In genomic region chr16:30488764-30489595, GRCh38 we compare ENCODE assay signal across 1 cellular context.
TF ChIP-seq lines count a peak whose summit lies in the region.

No MANE protein-coding gene starts in this region.

TF ChIP-seq in HepG2, 621 proteins besides CTCF, POLR2A, EP300 and RAD21 (continued from another document and continues in another):
- TF ChIP-seq ZNF326 (CRISPR knock-in tag; IDR thresholded peaks at IDR 0.05; ENCODE audit: borderline replicate concordance): no peak
- no peak for TF ChIP-seq GMEB2 (CRISPR knock-in tag; IDR thresholded peaks at IDR 0.05; ENCODE audit: low read depth)
- peak in 1 of 2 experiments; percentile 70; a peak in 2 of 4 replicates for TF ChIP-seq ATF4 (CRISPR knock-in tag; IDR thresholded peaks at IDR 0.05)
- TF ChIP-seq FIP1L1 (IDR thresholded peaks at IDR 0.05; ENCODE audit: borderline replicate concordance, insufficient read depth, low read depth, low read length): no peak
- peak; percentile 70 for TF ChIP-seq THAP11 (CRISPR knock-in tag; IDR thresholded peaks at IDR 0.05)
- TF ChIP-seq UBTF (CRISPR knock-in tag; IDR thresholded peaks at IDR 0.05): peak; percentile 15; the same call in 1 of the 2 replicates
- TF ChIP-seq KLF16 (CRISPR knock-in tag; IDR thresholded peaks at IDR 0.05): peak in 1 of 2 experiments; percentile 42; a peak in 1 of 4 replicates
- no peak for TF ChIP-seq TCF12 (IDR thresholded peaks at IDR 0.05)
- TF ChIP-seq TCF12 (CRISPR knock-in tag; IDR thresholded peaks at IDR 0.05): no peak
- no peak for TF ChIP-seq ZNF891 (CRISPR knock-in tag; IDR thresholded peaks at IDR 0.05)
- TF ChIP-seq ZBTB10 (CRISPR knock-in tag; IDR thresholded peaks at IDR 0.05; ENCODE audit: borderline replicate concordance): no peak
- TF ChIP-seq HHEX (CRISPR knock-in tag; IDR thresholded peaks at IDR 0.05): no peak
- TF ChIP-seq GFI1 (CRISPR knock-in tag; IDR thresholded peaks at IDR 0.05; ENCODE audit: borderline replicate concordance): peak; percentile 99
- TF ChIP-seq KDM4B (CRISPR knock-in tag; IDR thresholded peaks at IDR 0.05): no peak
- no peak for TF ChIP-seq CENPT (CRISPR knock-in tag; IDR thresholded peaks at IDR 0.05; ENCODE audit: low read depth)
- TF ChIP-seq ZSCAN25 (CRISPR knock-in tag; IDR thresholded peaks at IDR 0.05): 0 out of 2 replicates have a peak, but pooled peaks have one; percentile 54
- TF ChIP-seq SALL2 (CRISPR knock-in tag; IDR thresholded peaks at IDR 0.05): no peak
- TF ChIP-seq MAFK (conservative IDR thresholded peaks at IDR 0.05 in 1 of 2, IDR thresholded peaks at IDR 0.05 in 1 of 2; ENCODE audit: low read length in 2 of 2): peak; percentile 57 to 61
- TF ChIP-seq ZNF136 (CRISPR knock-in tag; IDR thresholded peaks at IDR 0.05; ENCODE audit: low read depth): no peak
- TF ChIP-seq CENPX (CRISPR knock-in tag; IDR thresholded peaks at IDR 0.05): no peak
- no peak for TF ChIP-seq IKZF1 (IDR thresholded peaks at IDR 0.05)
- no peak for TF ChIP-seq ZNF570 (CRISPR knock-in tag; IDR thresholded peaks at IDR 0.05; ENCODE audit: borderline replicate concordance)
- TF ChIP-seq ARNTL (CRISPR knock-in tag; IDR thresholded peaks at IDR 0.05): no peak
- no peak for TF ChIP-seq NKX3-1 (CRISPR knock-in tag; IDR thresholded peaks at IDR 0.05)
- 0 out of 2 replicates have a peak, but pooled peaks have one; percentile 56 for TF ChIP-seq ZNF547 (CRISPR knock-in tag; IDR thresholded peaks at IDR 0.05)
- TF ChIP-seq GTF2F1 (IDR thresholded peaks at IDR 0.05; ENCODE audit: low read length): no peak
- TF ChIP-seq AGO1 (IDR thresholded peaks at IDR 0.05; ENCODE audit: low read depth, low read length, poor library complexity, severe bottlenecking): no peak
- TF ChIP-seq DMAP1 (CRISPR knock-in tag; IDR thresholded peaks at IDR 0.05): 0 out of 2 replicates have a peak, but pooled peaks have one; percentile 34
- peak; percentile 22 for TF ChIP-seq ASH2L (IDR thresholded peaks at IDR 0.05; ENCODE audit: insufficient read length, low read depth, low read length)
- no peak for TF ChIP-seq MLXIP (CRISPR knock-in tag; IDR thresholded peaks at IDR 0.05; ENCODE audit: borderline replicate concordance)
- TF ChIP-seq ARID5B (CRISPR knock-in tag; IDR thresholded peaks at IDR 0.05): peak; percentile 80
- no peak for TF ChIP-seq AFF4 (CRISPR knock-in tag; IDR thresholded peaks at IDR 0.05)
- no peak for TF ChIP-seq PHB2 (IDR thresholded peaks at IDR 0.05; ENCODE audit: partially characterized antibody)
- no peak for TF ChIP-seq SOX6 (IDR thresholded peaks at IDR 0.05)
- TF ChIP-seq SOX6 (CRISPR knock-in tag; IDR thresholded peaks at IDR 0.05): peak; percentile 82
- no peak for TF ChIP-seq ARID3A (IDR thresholded peaks at IDR 0.05; ENCODE audit: low read depth, low read length)
- TF ChIP-seq ZEB1 (IDR thresholded peaks at IDR 0.05; ENCODE audit: insufficient replicate concordance, low read depth): peak; percentile 66
- TF ChIP-seq TMF1 (CRISPR knock-in tag; IDR thresholded peaks at IDR 0.05; ENCODE audit: low read depth): no peak
- TF ChIP-seq ZNF292 (CRISPR knock-in tag; IDR thresholded peaks at IDR 0.05; ENCODE audit: borderline replicate concordance, low read depth): peak; percentile 97
- peak; percentile 99 for TF ChIP-seq ZMYM3 (CRISPR knock-in tag; IDR thresholded peaks at IDR 0.05)
- TF ChIP-seq BORCS8-MEF2B (CRISPR knock-in tag; IDR thresholded peaks at IDR 0.05): no peak
- TF ChIP-seq ZNF432 (CRISPR knock-in tag; IDR thresholded peaks at IDR 0.05; ENCODE audit: borderline replicate concordance): no peak
- no peak for TF ChIP-seq CHD4 (IDR thresholded peaks at IDR 0.05; ENCODE audit: borderline replicate concordance, low read length)
